13 cellular contexts compared by ENCODE assay signal in genomic region chr1:200337410-200337809, GRCh38.
DNase-seq lines count a peak whose midpoint lies in the region; ATAC-seq and TF ChIP-seq lines count a peak whose summit lies in the region.
"Had no signal": no experiment of that assay in that cellular context is flagged by ENCODE, and none has a peak within 500 bp of the region (broad histone marks: within the 10 kb centered on the region; RNA-seq: fewer than 3 reads in every experiment).

No MANE protein-coding gene starts in this region.

- BruUV-seq in OCI-LY7 (replicated peaks; lab: Mats Ljungman, UMichigan) = no TSS peak

- H3K9me3 Mint-ChIP-seq in endodermal cell = no peaks in the 10 kb centered on the region
- H3K9me3 Mint-ChIP-seq: activated CD4-positive, alpha-beta T cell treated with anti-CD3 and anti-CD28 coated beads, Interleukin-2, amount 10 ng/mL, durations not matched to agents 24 days and 14 days had no signal

- H2AFZ ChIP-seq in OCI-LY7 (ENCODE audit: low read length) = peak overlapping the region; percentile 76

- H3K36me3 ChIP-seq in BLaER1 (no peaks in the 10 kb centered on the region), OCI-LY7 (ENCODE audit: insufficient read depth, low read length) (no peaks in the 10 kb centered on the region), endodermal cell (ENCODE audit: control insufficient read depth, insufficient read depth, low read length) (no peaks in the 10 kb centered on the region)
- H3K36me3 ChIP-seq: BE2C, sigmoid colon had no signal

- no peaks in the 10 kb centered on the region for H3K9me2 ChIP-seq in OCI-LY7 (ENCODE audit: insufficient read depth, low read length)

- no peak overlapping the region for H3K4me3 ChIP-seq in BLaER1
- H3K4me3 ChIP-seq in OCI-LY7 (ENCODE audit: low read depth, low read length, poor library complexity, severe bottlenecking) = no peak overlapping the region
- H3K4me3 ChIP-seq in endodermal cell (ENCODE audit: low read length) = no peak overlapping the region
- H3K4me3 ChIP-seq: sigmoid colon had no signal

- H3K27me3 ChIP-seq in BLaER1 = no peaks in the 10 kb centered on the region
- H3K27me3 ChIP-seq in endodermal cell (ENCODE audit: control insufficient read depth, insufficient read depth, low read length, poor library complexity, severe bottlenecking) = no peaks in the 10 kb centered on the region
- H3K27me3 ChIP-seq: BE2C, sigmoid colon had no signal

- TF ChIP-seq CTCF in OCI-LY7 (conservative IDR thresholded peaks at IDR 0.05; ENCODE audit: low read length) = no peak
- TF ChIP-seq CTCF in endodermal cell (conservative IDR thresholded peaks at IDR 0.05) = no peak

- POLR2A ChIA-PET in OCI-LY7 (lab: Charles Lee) = interaction anchor here (0.7 to 2.6 kb wide), 19 partner anchors 9 to 1085 kb away, joined by 3 to 16 read pairs (median 5); no protein-coding TSS in a partner anchor

- H3K4me1 ChIP-seq in BLaER1 (peaks cover 22% of the 10 kb centered on the region), OCI-LY7 (ENCODE audit: insufficient read depth, low read length, poor library complexity, severe bottlenecking) (peaks cover 36% of the 10 kb centered on the region), endodermal cell (ENCODE audit: control insufficient read depth, insufficient read depth, low read length) (peaks cover 11% of the 10 kb centered on the region)
- H3K4me1 ChIP-seq: BE2C had no signal

- intact Hi-C loops in OCI-LY7 (cut with micrococcal nuclease; ENCODE audit: unreplicated experiment) = loop anchor here (2.0 to 5.0 kb wide), 2 partner anchors 41 to 70 kb away; no protein-coding TSS in a partner anchor

- no peaks in the 10 kb centered on the region for H3K79me2 ChIP-seq in OCI-LY7 (ENCODE audit: insufficient read depth, low read depth, low read length)

- ATAC-seq in GM18909 (IDR thresholded peaks at IDR 0.05; ENCODE audit: poor library complexity, unreplicated experiment) (peak; percentile 54), GM21576 (IDR thresholded peaks at IDR 0.05; ENCODE audit: unreplicated experiment) (no peak), GM21737 (IDR thresholded peaks at IDR 0.05; ENCODE audit: unreplicated experiment) (no peak)

- H3K4me1 Mint-ChIP-seq in endodermal cell = peaks cover 39% of the 10 kb centered on the region

- H3K9ac ChIP-seq in BLaER1 = no peak overlapping the region
- no peak overlapping the region for H3K9ac ChIP-seq in endodermal cell (ENCODE audit: extremely low read depth, low read length, poor library complexity, severe bottlenecking)

- CTCF ChIA-PET in OCI-LY7 (lab: Charles Lee; ENCODE audit: unreplicated experiment) = no interaction called here

- H3K4me2 ChIP-seq in BLaER1 (peak overlapping the region; percentile 74), OCI-LY7 (ENCODE audit: low read length) (peak overlapping the region; percentile 59)

- H3K9me3 ChIP-seq in BLaER1 (no peaks in the 10 kb centered on the region), OCI-LY7 (ENCODE audit: low read length) (no peaks in the 10 kb centered on the region), endodermal cell (ENCODE audit: control insufficient read depth, low read length) (no peaks in the 10 kb centered on the region)
- H3K9me3 ChIP-seq: BE2C, sigmoid colon had no signal

- 83 to 90% methylated on average over 2 of the region's 2 CpGs for WGBS in endodermal cell (ENCODE audit: insufficient coverage in 1 of 2, insufficient read length in 1 of 2), 2 experiments

- H4K20me1 ChIP-seq in BLaER1 (no peaks in the 10 kb centered on the region), OCI-LY7 (ENCODE audit: insufficient read depth, low read length) (no peaks in the 10 kb centered on the region)

- no peak overlapping the region for H3K4me3 Mint-ChIP-seq in endodermal cell
- H3K4me3 Mint-ChIP-seq: activated CD4-positive, alpha-beta T cell treated with anti-CD3 and anti-CD28 coated beads, Interleukin-2, amount 10 ng/mL, durations not matched to agents 24 days and 14 days had no signal

- peaks cover 4% of the 10 kb centered on the region for H3K36me3 Mint-ChIP-seq in endodermal cell (ENCODE audit: low read depth)

- DNase-seq in OCI-LY7 (ENCODE audit: low spot score) = peak; percentile 24
- DNase-seq in endodermal cell = peak; percentile 52
- no peak for DNase-seq in NCI-H2081 treated with DMSO at 0.1 percent for 48 hours (lab: John Stamatoyannopoulos, UW)
- no peak for DNase-seq in NAMALWA (ENCODE audit: low spot score)
- DNase-seq: activated CD4-positive, alpha-beta T cell treated with anti-CD3 and anti-CD28 coated beads, Interleukin-2, amount 10 ng/mL, durations not matched to agents 24 days and 14 days; BE2C; HCEC 1CT; NCI-H226; sigmoid colon had no signal

- H3K27me3 Mint-ChIP-seq in endodermal cell (ENCODE audit: insufficient read depth) = no peaks in the 10 kb centered on the region

- H3K27ac Mint-ChIP-seq in endodermal cell = peak overlapping the region; percentile 66
- H3K27ac Mint-ChIP-seq: activated CD4-positive, alpha-beta T cell treated with anti-CD3 and anti-CD28 coated beads, Interleukin-2, amount 10 ng/mL, durations not matched to agents 24 days and 14 days had no signal

- H3K27ac ChIP-seq in BLaER1 = no peak overlapping the region
- peak overlapping the region; percentile 58 for H3K27ac ChIP-seq in OCI-LY7 (ENCODE audit: low read depth, low read length, poor library complexity, severe bottlenecking)
- H3K27ac ChIP-seq in endodermal cell (ENCODE audit: low read depth, low read length) = no peak overlapping the region
- H3K27ac ChIP-seq: sigmoid colon had no signal

Comparison
In these comparisons a context has a peak if more than half of its experiments do, and no peak if none do; other contexts are left out.
1. DNase-seq: peak in OCI-LY7 (single experiment) and endodermal cell (single experiment); none in NCI-H2081 treated with DMSO at 0.1 percent for 48 hours (single experiment) and NAMALWA (single experiment).